In genomic region chr1:147568551-147568950, GRCh38 we compare ENCODE assay signal across 27 cellular contexts.
"Had no signal": no experiment of that assay in that cellular context is flagged by ENCODE, and none has a peak within 500 bp of the region (broad histone marks: within the 10 kb centered on the region; RNA-seq: fewer than 3 reads in every experiment).

No MANE protein-coding gene starts in this region.

- H3K9me3 Mint-ChIP-seq: endodermal cell; naive thymus-derived CD4-positive, alpha-beta T cell; nephron progenitor cell had no signal

- H3K27me3 ChIP-seq: dorsolateral prefrontal cortex, gastrocnemius medialis, pancreas, right lobe of liver, testis, tibial artery, upper lobe of left lung had no signal

- ATAC-seq: esophagus mucosa; gastrocnemius medialis; left cardiac atrium; left lung; naive thymus-derived CD4-positive, alpha-beta T cell; right lobe of liver had no signal

- H3K9me3 ChIP-seq: gastrocnemius medialis, left lung, pancreas, right lobe of liver, testis, tibial artery, upper lobe of left lung had no signal

- H3K36me3 ChIP-seq: gastrocnemius medialis, left lung, pancreas, right lobe of liver, tibial artery, upper lobe of left lung had no signal

- H3K4me3 Mint-ChIP-seq: naive thymus-derived CD4-positive, alpha-beta T cell; nephron progenitor cell had no signal

- DNase-seq: cerebellar nuclear complex; dorsolateral prefrontal cortex; effector CD4-positive, alpha-beta T cell; endodermal cell; foreskin fibroblast; gastrocnemius medialis; head of caudate nucleus; left cardiac atrium; left lung; mesenchymal stem cell; midbrain; naive thymus-derived CD4-positive, alpha-beta T cell; nephron progenitor cell; occipital lobe; pancreas; right lobe of liver; small intestine; stimulated activated CD4-positive, alpha-beta T cell treated with anti-CD3 and anti-CD28 coated beads, Interleukin-15, amount 100 ng/mL, for 24 hours; stimulated activated CD4-positive, alpha-beta T cell treated with anti-CD3 and anti-CD28 coated beads, Interleukin-4, amount 100 ng/mL, for 1 hour; stimulated activated CD8-positive, alpha-beta memory T cell treated with anti-CD3 and anti-CD28 coated beads, Interleukin-4, amount 100 ng/mL, for 48 hours; stimulated activated naive CD4-positive, alpha-beta T cell; substantia nigra; testis; tibial artery; upper lobe of left lung had no signal

- H3K4me3 ChIP-seq: dorsolateral prefrontal cortex, gastrocnemius medialis, left lung, pancreas, right lobe of liver, testis, tibial artery, upper lobe of left lung had no signal

- H3K27ac ChIP-seq: dorsolateral prefrontal cortex, epithelial cell of prostate, gastrocnemius medialis, left lung, pancreas, right lobe of liver, testis, tibial artery, upper lobe of left lung had no signal

- H3K4me1 ChIP-seq: left lung, right lobe of liver, testis, tibial artery, upper lobe of left lung had no signal

- H3K27ac Mint-ChIP-seq: nephron progenitor cell had no signal
